18 cellular contexts compared by ENCODE assay signal in genomic region chrX:132900631-132901030, GRCh38. TPM values are rescaled to one million over a fixed set of nuclear protein-coding genes. Genes with fewer than 3 reads are reported as not detected.
DNase-seq lines count a peak whose midpoint lies in the region; ATAC-seq, FAIRE-seq and TF ChIP-seq lines count a peak whose summit lies in the region.
"Had no signal": no experiment of that assay in that cellular context is flagged by ENCODE, and none has a peak within 500 bp of the region (broad histone marks: within the 10 kb centered on the region; RNA-seq: fewer than 3 reads in every experiment).

No MANE protein-coding gene starts in this region.

- no peaks in the 10 kb centered on the region for H4K20me1 ChIP-seq in HCT116 (ENCODE audit: insufficient read depth)
- H4K20me1 ChIP-seq: BLaER1 had no signal

- POLR2A ChIA-PET in HCT116 (lab: Charles Lee): no interaction called here

- H3K27me3 ChIP-seq in HCT116 (ENCODE audit: insufficient read depth, low read length): no peaks in the 10 kb centered on the region

- RAD21 ChIA-PET in HCT116 (lab: Charles Lee; ENCODE audit: low non-redundant PET in 1 of 2, low total read pairs in 2 of 2, uncharacterized antibody in 2 of 2, unreplicated experiment in 2 of 2): no interaction called here

- no peak overlapping the region for H3K4me2 ChIP-seq in HCT116 (ENCODE audit: low read length)
- H3K4me2 ChIP-seq: BLaER1 had no signal

- ATAC-seq in HCT116 (no peak), HG02970 (IDR thresholded peaks at IDR 0.05; ENCODE audit: low FRiP score, unreplicated experiment) (no peak), GM18519 (IDR thresholded peaks at IDR 0.05; ENCODE audit: low FRiP score, unreplicated experiment) (no peak)

- intact Hi-C loops in HCT116 (cut with micrococcal nuclease): no loop called here

- no peaks in the 10 kb centered on the region for H3K36me3 ChIP-seq in HCT116 (ENCODE audit: control insufficient read depth in 1 of 2, insufficient read depth in 2 of 2, low read length in 2 of 2)
- H3K36me3 ChIP-seq: BLaER1 had no signal

- no peak for TF ChIP-seq RAD21 in HCT116 (IDR thresholded peaks at IDR 0.05; ENCODE audit: low read depth)

- H3K79me2 ChIP-seq in HCT116 (ENCODE audit: insufficient read depth, low read length): peaks cover 9% of the 10 kb centered on the region; the same call in 1 of the 2 replicates

- TF ChIP-seq CTCF in HCT116 (IDR thresholded peaks at IDR 0.05 in 2 of 3, conservative IDR thresholded peaks at IDR 0.05 in 1 of 3; ENCODE audit: borderline replicate concordance in 1 of 3, insufficient read depth in 1 of 3, low read depth in 2 of 3, low read length in 2 of 3) (no peak), epithelial cell of esophagus (IDR thresholded peaks at IDR 0.05; ENCODE audit: insufficient read depth, low read depth, low read length, missing control alignments) (no peak), D721Med (IDR thresholded peaks at IDR 0.05; ENCODE audit: insufficient read depth, missing control alignments) (no peak)

- no peak overlapping the region for H3K9ac ChIP-seq in HCT116 (ENCODE audit: low read length)
- H3K9ac ChIP-seq: BLaER1, GM23248 had no signal

- no peaks in the 10 kb centered on the region for H3K9me3 ChIP-seq in HCT116 (ENCODE audit: control insufficient read depth in 1 of 2, insufficient read depth in 1 of 2, low read depth in 1 of 2, low read length in 2 of 2)
- H3K9me3 ChIP-seq: BLaER1, Caco-2 had no signal

- FAIRE-seq in D721Med (lab: Jason Lieb, UNC): no peak
- FAIRE-seq: GM12892, H54 had no signal

- no TSS peak for BruUV-seq in HCT116 (replicated peaks; lab: Mats Ljungman, UMichigan)

- H3K27ac ChIP-seq in HCT116 (ENCODE audit: low read depth, low read length): no peak overlapping the region
- H3K27ac ChIP-seq: BLaER1, GM23248 had no signal

- H3K4me3 ChIP-seq in HCT116 (replicated peaks in 1 of 2; ENCODE audit: low read depth in 1 of 2, low read length in 2 of 2): no peak overlapping the region
- no peak overlapping the region for H3K4me3 ChIP-seq in epithelial cell of esophagus (ENCODE audit: low read length)
- H3K4me3 ChIP-seq: BLaER1, GM23248 had no signal

- CTCF ChIA-PET in HCT116 (lab: Charles Lee): no interaction called here

- no peak for DNase-seq in HCT116 (ENCODE audit: low read depth, low spot score)
- peak; percentile 23 for DNase-seq in amniotic epithelial cell (ENCODE audit: low read depth)
- peak; percentile 56 for DNase-seq in epithelial cell of esophagus (ENCODE audit: low read depth)
- DNase-seq in iris pigment epithelial cell (ENCODE audit: low read depth): peak; percentile 18
- DNase-seq in D721Med (ENCODE audit: insufficient read length, low spot score): no peak
- DNase-seq in NCI-H2171 treated with DMSO at 0.1 percent for 48 hours (lab: John Stamatoyannopoulos, UW): no peak
- DNase-seq: 8988T; AML-193; Caco-2; CD8-positive, alpha-beta memory T cell; DMS 273 treated with DMSO at 0.1 percent for 48 hours; DMS79; GM23248 had no signal

- H3K4me1 ChIP-seq in HCT116 (ENCODE audit: control insufficient read depth in 1 of 2, insufficient read depth in 2 of 2, low read length in 2 of 2): no peaks in the 10 kb centered on the region
- H3K4me1 ChIP-seq: BLaER1, Caco-2 had no signal

- H3K9me2 ChIP-seq in HCT116 (ENCODE audit: insufficient read depth): no peaks in the 10 kb centered on the region

- TF ChIP-seq POLR2A in HCT116 (IDR thresholded peaks at IDR 0.05; ENCODE audit: borderline replicate concordance, extremely low read depth, insufficient read depth, insufficient read length): no peak

- no peak overlapping the region for H2AFZ ChIP-seq in HCT116 (ENCODE audit: low read depth, low read length, poor library complexity, severe bottlenecking)
- H2AFZ ChIP-seq: GM23248 had no signal

TF ChIP-seq in HCT116, 20 proteins besides CTCF, POLR2A, EP300 and RAD21:
- TF ChIP-seq MAX (IDR thresholded peaks at IDR 0.05) (no peak), CEBPB (IDR thresholded peaks at IDR 0.05; ENCODE audit: low read depth) (0 out of 2 replicates have a peak, but pooled peaks have one; percentile 10)

RNA-seq across cellular contexts. Expression of gene HS6ST2, which starts 57.8 kb away (rescaled TPM):
- 24.6 TPM for total RNA-seq in HCT116 (2021; ENCODE audit: unreplicated experiment)
- polyA plus RNA-seq in HCT116 (2012): 13.3 and 14.2 TPM in 2 replicates
- total RNA-seq: GM23248 had no signal
- polyA plus RNA-seq: CD8-positive, alpha-beta memory T cell; GM23248 had no signal

Comparison
In these comparisons a context has a peak if more than half of its experiments do, and no peak if none do; other contexts are left out.
1. DNase-seq: peak in amniotic epithelial cell (single experiment), epithelial cell of esophagus (single experiment) and iris pigment epithelial cell (single experiment); none in HCT116 (single experiment), D721Med (single experiment) and NCI-H2171 treated with DMSO at 0.1 percent for 48 hours (single experiment).